13 cellular contexts compared by ENCODE assay signal in the genomic region with DNA sequence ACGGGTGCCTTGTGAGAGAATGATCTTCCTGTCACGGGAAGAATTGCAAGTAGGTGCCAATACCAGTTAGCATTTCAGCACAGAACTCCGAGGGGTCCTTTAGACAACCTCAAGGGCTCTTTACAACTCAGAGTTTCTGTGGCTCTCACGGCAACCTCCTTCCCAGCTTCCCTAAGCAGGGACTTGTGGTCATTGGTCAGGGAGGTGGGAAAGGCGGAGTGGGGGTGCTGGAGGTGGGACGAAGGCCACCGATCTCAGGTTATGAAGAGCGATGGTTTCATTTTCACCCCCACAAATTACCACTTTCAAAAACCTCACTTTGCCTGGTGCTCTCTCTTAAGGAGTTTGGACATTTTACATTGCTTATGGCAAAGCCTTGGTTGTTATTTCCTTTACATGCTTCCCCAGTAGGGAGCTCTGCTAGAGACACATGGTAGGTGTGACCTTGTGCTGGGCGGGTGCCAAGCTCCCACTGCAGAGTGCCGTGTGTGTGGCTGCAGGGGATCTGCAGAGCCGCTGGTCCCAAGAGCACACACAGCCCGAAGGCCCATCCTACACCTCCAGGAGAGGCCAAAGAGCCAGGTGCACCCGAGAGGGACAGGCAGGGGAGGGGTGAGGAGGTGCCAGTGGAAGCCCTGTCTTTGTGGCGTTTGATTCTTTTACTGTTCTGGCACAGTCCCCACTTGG. TPM values are rescaled to one million over a fixed set of nuclear protein-coding genes. Genes with fewer than 3 reads are reported as not detected.
A peak's percentile ranks its signal among the peaks of the same experiment; 100 is the strongest.
DNase-seq lines count a peak whose midpoint lies in the region; ATAC-seq and TF ChIP-seq lines count a peak whose summit lies in the region.
"Had no signal": no experiment of that assay in that cellular context is flagged by ENCODE, and none has a peak within 500 bp of the region (broad histone marks: within the 10 kb centered on the region; RNA-seq: fewer than 3 reads in every experiment).

No MANE protein-coding gene starts in this region.

- TF ChIP-seq EP300 in SK-N-SH (IDR thresholded peaks at IDR 0.05; ENCODE audit: borderline replicate concordance in 1 of 2, low read depth in 1 of 2, low read length in 1 of 2), result no peak

- H3K27me3 ChIP-seq in SK-N-SH (ENCODE audit: insufficient read depth), result no peaks in the 10 kb centered on the region
- no peaks in the 10 kb centered on the region for H3K27me3 ChIP-seq in lower lobe of right lung (ENCODE audit: low read depth)

- WGBS in SK-N-SH (ENCODE audit: low lambda C conversion rate), result 88% methylated on average over 10 of the region's 14 CpGs

- H3K9me3 ChIP-seq in SK-N-SH (no peaks in the 10 kb centered on the region), lower lobe of right lung (no peaks in the 10 kb centered on the region)

- H3K4me2 ChIP-seq in SK-N-SH, result no peak overlapping the region

- no peaks in the 10 kb centered on the region for H4K20me1 ChIP-seq in SK-N-SH (ENCODE audit: insufficient read depth)

- intact Hi-C loops in lower lobe of right lung (cut with DNase I), result no loop called here

- CTCF ChIA-PET in SK-N-SH (lab: Yijun Ruan, JAX), result interaction anchor here (1.1 to 1.4 kb wide), 2 partner anchors 10 to 233 kb away, joined by 3 read pairs; no protein-coding TSS in a partner anchor

- H2AFZ ChIP-seq in SK-N-SH (ENCODE audit: low read depth), result no peak overlapping the region

- H3F3A ChIP-seq in SK-N-SH (replicated peaks; ENCODE audit: insufficient read depth), result no peaks in the 10 kb centered on the region

- H3K36me3 ChIP-seq in SK-N-SH (replicated peaks in 1 of 2; ENCODE audit: control insufficient read depth in 1 of 2, insufficient read depth in 2 of 2, low read length in 1 of 2) (no peaks in the 10 kb centered on the region), lower lobe of right lung (no peaks in the 10 kb centered on the region)

- TF ChIP-seq CTCF in C4-2B (conservative IDR thresholded peaks at IDR 0.05) (no peak), SK-N-SH (IDR thresholded peaks at IDR 0.05) (no peak), lower lobe of right lung (IDR thresholded peaks at IDR 0.05) (no peak)

- H3K27ac ChIP-seq in C4-2B (peak overlapping the region; percentile 11), SK-N-SH (ENCODE audit: low read depth in 2 of 2, low read length in 1 of 2) (no peak overlapping the region), lower lobe of right lung (no peak overlapping the region)

- no peaks in the 10 kb centered on the region for H3K9me2 ChIP-seq in SK-N-SH

- POLR2A ChIA-PET in SK-N-SH (lab: Yijun Ruan, JAX), result interaction anchor here (0.6 to 1.2 kb wide), 2 partner anchors 176 to 257 kb away, joined by 3 read pairs; no protein-coding TSS in a partner anchor

- H3K79me2 ChIP-seq in SK-N-SH (ENCODE audit: insufficient read depth), result no peaks in the 10 kb centered on the region

- no peak overlapping the region for H3K9ac ChIP-seq in SK-N-SH

- H3K4me3 ChIP-seq in SK-N-SH (ENCODE audit: low read depth in 2 of 2, low read length in 1 of 2), result no peak overlapping the region
- H3K4me3 ChIP-seq in lower lobe of right lung, result no peak overlapping the region

- H3K4me1 ChIP-seq in SK-N-SH (ENCODE audit: control insufficient read depth in 1 of 2, insufficient read depth in 2 of 2, low read depth in 1 of 2, low read length in 1 of 2) (peaks cover 8 to 18% of the 10 kb centered on the region in 2 experiments; a peak in 1 of 4 replicates), lower lobe of right lung (peaks cover 26% of the 10 kb centered on the region)

- peak; percentile 46 to 50 for ATAC-seq in lower lobe of right lung

- no peak for TF ChIP-seq RAD21 in SK-N-SH (IDR thresholded peaks at IDR 0.05; ENCODE audit: low read length)

- DNase-seq in NCI-H1105 treated with DMSO at 0.1 percent for 48 hours (lab: John Stamatoyannopoulos, UW) (peak; percentile 86), SK-N-SH (peak; percentile 33), lower lobe of right lung (no peak), D341Med (ENCODE audit: low spot score) (no peak), amniotic stem cell (lab: John Stamatoyannopoulos, UW) (no peak)
- DNase-seq in activated CD4-positive, CD25-positive, alpha-beta regulatory T cell treated with anti-CD3 and anti-CD28 coated beads, Interleukin-2, amount 50 U/mL, for 72 hours, result no peak
- no peak for DNase-seq in stimulated activated CD4-positive, alpha-beta T cell treated with anti-CD3 and anti-CD28 coated beads, Interleukin-4, amount 100 ng/mL, for 1 hour
- DNase-seq: activated CD4-positive, alpha-beta memory T cell treated with anti-CD3 and anti-CD28 coated beads, Interleukin-2, amount 10 ng/mL, durations not matched to agents 7 days and 5 days; activated naive CD4-positive, alpha-beta T cell; central memory CD4-positive, alpha-beta T cell; midbrain; NCI-H524 treated with DMSO at 0.1 percent for 48 hours had no signal

TF ChIP-seq in SK-N-SH, 30 proteins besides CTCF, POLR2A, EP300 and RAD21:
- TF ChIP-seq CHD2 (IDR thresholded peaks at IDR 0.05; ENCODE audit: low read length, partially characterized antibody) (no peak), RCOR1 (IDR thresholded peaks at IDR 0.05; ENCODE audit: low read length) (no peak)

RNA-seq across cellular contexts. Expression of a gene that starts 21.4 kb away (rescaled TPM):
- polyA plus RNA-seq in SK-N-SH (2012; rRNA removed), result not detected in 2 replicates
- polyA plus RNA-seq in SK-N-SH (2012; cell fraction: cytosol; rRNA removed), result not detected in 2 replicates
- polyA plus RNA-seq in SK-N-SH (2012; cell fraction: nucleus; rRNA removed), result not detected in 2 replicates
- 2.6 TPM for total RNA-seq in lower lobe of right lung

Comparison
In these comparisons a context has a peak if more than half of its experiments do, and no peak if none do; other contexts are left out.
1. DNase-seq: peak in NCI-H1105 treated with DMSO at 0.1 percent for 48 hours (single experiment) and SK-N-SH (single experiment); none in lower lobe of right lung (single experiment), activated CD4-positive, CD25-positive, alpha-beta regulatory T cell treated with anti-CD3 and anti-CD28 coated beads, Interleukin-2, amount 50 U/mL, for 72 hours (single experiment), D341Med (single experiment), stimulated activated CD4-positive, alpha-beta T cell treated with anti-CD3 and anti-CD28 coated beads, Interleukin-4, amount 100 ng/mL, for 1 hour (single experiment) and amniotic stem cell (single experiment).